ENCODE assay signal across 8 cellular contexts in genomic region chr3:120198305-120198878, GRCh38.
A peak's percentile ranks its signal among the peaks of the same experiment; 100 is the strongest.
DNase-seq lines count a peak whose midpoint lies in the region; ATAC-seq and TF ChIP-seq lines count a peak whose summit lies in the region.

No MANE protein-coding gene starts in this region.

- H3K4me2 ChIP-seq in GM23248 (ENCODE audit: unreplicated experiment) (no peak overlapping the region), PC-3 (ENCODE audit: low read length) (no peak overlapping the region)

- H3K27ac ChIP-seq in GM23248: no peak overlapping the region
- H3K27ac ChIP-seq in PC-3 (ENCODE audit: low read length): no peak overlapping the region
- no peak overlapping the region for H3K27ac ChIP-seq in effector memory CD4-positive, alpha-beta T cell (ENCODE audit: insufficient read depth, low read length, poor library complexity, severe bottlenecking)

- no peak overlapping the region for H3K27ac Mint-ChIP-seq in T-helper 17 cell

- CTCF ChIA-PET in PC-3 (lab: Charles Lee): interaction anchor here (0.9 kb wide), 1 partner anchor 125 kb away, joined by 6 read pairs; no protein-coding TSS in a partner anchor

- no peaks in the 10 kb centered on the region for H3K27me3 ChIP-seq in BE2C
- no peaks in the 10 kb centered on the region for H3K27me3 ChIP-seq in GM23248 (replicated peaks; ENCODE audit: insufficient read depth)
- H3K27me3 ChIP-seq in PC-3 (ENCODE audit: low read length): no peaks in the 10 kb centered on the region
- no peaks in the 10 kb centered on the region for H3K27me3 ChIP-seq in effector memory CD4-positive, alpha-beta T cell (replicated peaks; ENCODE audit: control insufficient read depth, insufficient read depth, low read length, poor library complexity, severe bottlenecking)

- ATAC-seq in PC-3 (peak; percentile 81), T-helper 17 cell (no peak), HG02981 (IDR thresholded peaks at IDR 0.05; ENCODE audit: unreplicated experiment) (no peak)

- TF ChIP-seq CTCF in BE2C (IDR thresholded peaks at IDR 0.05; ENCODE audit: low read depth, low read length) (peak; percentile 33), PC-3 (conservative IDR thresholded peaks at IDR 0.05; ENCODE audit: low read depth, low read length) (peak; percentile 90)

- H3K4me1 ChIP-seq in BE2C: no peaks in the 10 kb centered on the region
- peaks cover 8% of the 10 kb centered on the region for H3K4me1 ChIP-seq in GM23248 (ENCODE audit: insufficient read depth)
- H3K4me1 ChIP-seq in PC-3 (ENCODE audit: insufficient read depth, low read length): peaks cover 25% of the 10 kb centered on the region
- H3K4me1 ChIP-seq in effector memory CD4-positive, alpha-beta T cell (ENCODE audit: control insufficient read depth, insufficient read depth, low read length, poor library complexity, severe bottlenecking): no peaks in the 10 kb centered on the region

- POLR2A ChIA-PET in PC-3 (lab: Charles Lee; ENCODE audit: unreplicated experiment): no interaction called here

- in situ Hi-C loops in GM23248 (cut with MboI): loop anchor here (25.0 kb wide), 1 partner anchor 661 kb away; no protein-coding TSS in a partner anchor

- H3K9me2 ChIP-seq in GM23248 (ENCODE audit: insufficient read depth) (no peaks in the 10 kb centered on the region), PC-3 (replicated peaks; ENCODE audit: low read length) (no peaks in the 10 kb centered on the region)

- H3F3A ChIP-seq in GM23248 (ENCODE audit: insufficient read depth) (0 out of 2 replicates have a peak, but pooled peaks cover 3% of the 10 kb centered on the region), PC-3 (ENCODE audit: low read length, unreplicated experiment) (no peaks in the 10 kb centered on the region)

- no peak overlapping the region for H3K4me3 ChIP-seq in BE2C (ENCODE audit: low read depth, low read length)
- no peak overlapping the region for H3K4me3 ChIP-seq in GM23248
- no peak overlapping the region for H3K4me3 ChIP-seq in PC-3 (ENCODE audit: low read length)
- no peak overlapping the region for H3K4me3 ChIP-seq in effector memory CD4-positive, alpha-beta T cell (ENCODE audit: insufficient read depth, low read depth, low read length, poor library complexity, severe bottlenecking)

- H3K9ac ChIP-seq in GM23248 (no peak overlapping the region), PC-3 (ENCODE audit: low read length) (no peak overlapping the region)

- H3K79me2 ChIP-seq in GM23248 (ENCODE audit: insufficient read depth) (no peaks in the 10 kb centered on the region), PC-3 (ENCODE audit: low read length) (no peaks in the 10 kb centered on the region)

- no peaks in the 10 kb centered on the region for H3K36me3 Mint-ChIP-seq in T-helper 17 cell (ENCODE audit: low read depth)

- H3K9me3 ChIP-seq in BE2C (no peaks in the 10 kb centered on the region), GM23248 (ENCODE audit: low read depth) (no peaks in the 10 kb centered on the region), PC-3 (ENCODE audit: low read length) (no peaks in the 10 kb centered on the region), T-helper 17 cell (ENCODE audit: control insufficient read depth, low read length, poor library complexity, severe bottlenecking) (no peaks in the 10 kb centered on the region)
- no peaks in the 10 kb centered on the region for H3K9me3 ChIP-seq in effector memory CD4-positive, alpha-beta T cell (ENCODE audit: control insufficient read depth, low read length)

- DNase-seq in BE2C (no peak), GM23248 (peak; percentile 52), PC-3 (peak; percentile 81), foreskin melanocyte (peak; percentile 19), T-helper 17 cell (no peak), NCI-H1436 (lab: John Stamatoyannopoulos, UW) (no peak)
- no peak for DNase-seq in effector memory CD4-positive, alpha-beta T cell

- no peaks in the 10 kb centered on the region for H3K4me1 Mint-ChIP-seq in T-helper 17 cell

- no peaks in the 10 kb centered on the region for H3K36me3 ChIP-seq in BE2C
- no peaks in the 10 kb centered on the region for H3K36me3 ChIP-seq in GM23248 (ENCODE audit: low read depth)
- no peaks in the 10 kb centered on the region for H3K36me3 ChIP-seq in PC-3 (ENCODE audit: low read depth, low read length)
- H3K36me3 ChIP-seq in effector memory CD4-positive, alpha-beta T cell (ENCODE audit: control insufficient read depth, insufficient read depth, low read length): no peaks in the 10 kb centered on the region

- no peaks in the 10 kb centered on the region for H4K20me1 ChIP-seq in GM23248 (ENCODE audit: insufficient read depth)
- no peaks in the 10 kb centered on the region for H4K20me1 ChIP-seq in PC-3 (ENCODE audit: low read length)

- no peaks in the 10 kb centered on the region for H3K27me3 Mint-ChIP-seq in T-helper 17 cell

- H2AFZ ChIP-seq in GM23248 (no peak overlapping the region), PC-3 (ENCODE audit: low read length) (no peak overlapping the region)

- no TSS peak for BruUV-seq in PC-3 (replicated peaks; lab: Mats Ljungman, UMichigan)

- intact Hi-C loops in PC-3 (cut with micrococcal nuclease): loop anchor here (1.0 to 5.0 kb wide), 3 partner anchors 107 to 376 kb away; no protein-coding TSS in a partner anchor

- no peak overlapping the region for H3K4me3 Mint-ChIP-seq in T-helper 17 cell

- 73 to 74% methylated on average over 3 of the region's 3 CpGs for WGBS in GM23248 (ENCODE audit: low coverage in 1 of 2, low lambda C conversion rate in 2 of 2, missing lambda C conversion rate in 2 of 2), 2 experiments

Comparison
In these comparisons a context has a peak if more than half of its experiments do, and no peak if none do; other contexts are left out.
1. DNase-seq: peak in GM23248 (single experiment), PC-3 (single experiment) and foreskin melanocyte (single experiment); none in BE2C (single experiment), T-helper 17 cell (0 of 3), effector memory CD4-positive, alpha-beta T cell (0 of 3) and NCI-H1436 (single experiment).